8 cellular contexts compared by ENCODE assay signal in the genomic region with DNA sequence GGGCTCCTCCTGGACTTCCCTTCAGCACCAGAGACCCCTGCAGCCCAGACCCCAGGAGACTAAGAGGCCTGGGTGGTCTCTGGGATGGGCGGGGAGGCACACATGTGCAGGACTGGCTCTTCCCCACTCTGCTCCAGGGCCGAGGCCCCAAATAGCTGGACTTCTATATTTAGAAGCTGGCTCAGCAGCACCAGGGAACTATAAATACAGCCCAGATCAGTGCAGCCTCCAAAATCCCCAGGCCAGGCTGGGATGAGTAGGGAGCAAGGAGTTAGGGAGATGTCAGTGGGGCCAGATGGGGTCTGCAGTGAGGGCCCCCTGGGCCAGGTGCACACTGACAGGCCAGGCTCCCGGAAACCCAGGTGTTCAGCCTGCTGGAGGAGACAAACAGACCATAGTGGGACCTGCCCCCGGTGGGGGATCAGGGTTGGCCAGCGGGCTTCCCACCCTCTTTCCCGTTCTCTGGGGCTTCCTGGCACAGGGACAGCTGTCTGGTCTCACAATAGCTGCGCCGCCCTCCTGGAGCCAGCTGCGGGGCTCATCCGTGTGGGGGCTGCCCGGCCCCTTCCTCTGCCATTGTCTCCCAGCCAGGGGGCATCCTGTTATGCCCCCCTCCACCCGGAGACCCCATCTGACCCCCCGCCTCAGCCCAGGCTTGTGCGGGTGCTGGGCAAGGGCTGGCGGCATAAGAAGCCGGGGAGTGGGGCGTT. TPM values are rescaled to one million over a fixed set of nuclear protein-coding genes. Genes with fewer than 3 reads are reported as not detected.
DNase-seq lines count a peak whose midpoint lies in the region; ATAC-seq, FAIRE-seq and TF ChIP-seq lines count a peak whose summit lies in the region.

No MANE protein-coding gene starts in this region.

- FAIRE-seq in kidney (lab: Jason Lieb, UNC), result no peak

- no peak for ATAC-seq in HG03095 (IDR thresholded peaks at IDR 0.05; ENCODE audit: unreplicated experiment)

- TF ChIP-seq CTCF in kidney (IDR thresholded peaks at IDR 0.05; ENCODE audit: borderline replicate concordance, extremely low read depth, insufficient read depth), result no peak

- intact Hi-C loops in kidney (cut with DNase I), result no loop called here

- H3K9ac ChIP-seq in kidney (ENCODE audit: low read length in 2 of 2) (no peak overlapping the region), stomach smooth muscle (ENCODE audit: low read length in 2 of 2) (peak overlapping the region in 1 of 2 donors; percentile 60)

- H3K9me3 ChIP-seq in kidney (ENCODE audit: control insufficient read depth in 1 of 2, low read length in 2 of 2) (no peaks in the 10 kb centered on the region), stomach smooth muscle (ENCODE audit: control insufficient read depth in 2 of 2, low read length in 2 of 2) (no peaks in the 10 kb centered on the region)

- H3K4me1 Mint-ChIP-seq in activated naive CD8-positive, alpha-beta T cell treated with anti-CD3 and anti-CD28 coated beads for 36 hours, result peaks cover 60% of the 10 kb centered on the region

- H3K4me1 ChIP-seq in kidney (ENCODE audit: control insufficient read depth in 1 of 2, insufficient read depth in 1 of 2, low read depth in 1 of 2, low read length in 2 of 2) (peaks cover 0 to 5% of the 10 kb centered on the region in 2 donors), stomach smooth muscle (ENCODE audit: control insufficient read depth, insufficient read depth, low read length) (peaks cover 41% of the 10 kb centered on the region)

- H3K36me3 ChIP-seq in kidney (ENCODE audit: control insufficient read depth in 1 of 2, insufficient read depth in 2 of 2, low read length in 2 of 2) (no peaks in the 10 kb centered on the region), stomach smooth muscle (ENCODE audit: control insufficient read depth in 2 of 2, insufficient read depth in 2 of 2, low read length in 2 of 2) (no peaks in the 10 kb centered on the region)

- peak overlapping the region in 1 of 2 donors; percentile 69 for H3K27ac ChIP-seq in kidney (ENCODE audit: low read depth in 2 of 2, low read length in 2 of 2)
- H3K27ac ChIP-seq in stomach smooth muscle (ENCODE audit: low read length), result peak overlapping the region; percentile 67

- H3K9me3 Mint-ChIP-seq in activated naive CD8-positive, alpha-beta T cell treated with anti-CD3 and anti-CD28 coated beads for 36 hours, result no peaks in the 10 kb centered on the region

- peak overlapping the region; percentile 68 for H3K4me3 Mint-ChIP-seq in activated naive CD8-positive, alpha-beta T cell treated with anti-CD3 and anti-CD28 coated beads for 36 hours

- DNase-seq in NCI-H82 (lab: John Stamatoyannopoulos, UW) (peak; percentile 44), NCI-H82 treated with DMSO at 0.1 percent for 48 hours (lab: John Stamatoyannopoulos, UW; ENCODE audit: unreplicated experiment) (no peak), kidney (peak; percentile 85), cerebellar cortex (ENCODE audit: low spot score) (no peak), NCI-H345 (lab: John Stamatoyannopoulos, UW) (no peak)
- no peak for DNase-seq in activated naive CD8-positive, alpha-beta T cell treated with anti-CD3 and anti-CD28 coated beads for 36 hours

- peak overlapping the region; percentile 98 for H3K27ac Mint-ChIP-seq in activated naive CD8-positive, alpha-beta T cell treated with anti-CD3 and anti-CD28 coated beads for 36 hours

- H3K36me3 Mint-ChIP-seq in activated naive CD8-positive, alpha-beta T cell treated with anti-CD3 and anti-CD28 coated beads for 36 hours, result peaks cover 1% of the 10 kb centered on the region

- no peaks in the 10 kb centered on the region for H3K27me3 Mint-ChIP-seq in activated naive CD8-positive, alpha-beta T cell treated with anti-CD3 and anti-CD28 coated beads for 36 hours

- no peak overlapping the region for H3K4me3 ChIP-seq in kidney (ENCODE audit: low read length in 2 of 2)
- peak overlapping the region in 1 of 2 donors; percentile 62 for H3K4me3 ChIP-seq in stomach smooth muscle (ENCODE audit: low read length in 2 of 2)

- no peaks in the 10 kb centered on the region for H3K27me3 ChIP-seq in stomach smooth muscle (ENCODE audit: control insufficient read depth in 1 of 2, insufficient read depth in 2 of 2, low read length in 2 of 2)

RNA-seq across cellular contexts. Expression of a gene that starts 5.5 kb away (rescaled TPM):
- total RNA-seq in activated naive CD8-positive, alpha-beta T cell treated with anti-CD3 and anti-CD28 coated beads for 36 hours, result 100 to 1,000 TPM; 219 to 223 TPM
- 100 TPM for total RNA-seq in kidney
- 16.0 TPM for polyA plus RNA-seq in kidney (ENCODE audit: insufficient read depth, low read depth, low replicate concordance)

RNA-seq across cellular contexts. Expression of a gene that starts 43.4 kb away (rescaled TPM):
- 100 to 1,000 TPM; 300 to 306 TPM for total RNA-seq in activated naive CD8-positive, alpha-beta T cell treated with anti-CD3 and anti-CD28 coated beads for 36 hours
- 53.8 TPM for total RNA-seq in kidney
- polyA plus RNA-seq in kidney (ENCODE audit: insufficient read depth, low read depth, low replicate concordance), result 35.6 TPM

RNA-seq across cellular contexts. Expression of a gene that starts 57.4 kb away (rescaled TPM):
- 100 to 1,000 TPM; 168 to 169 TPM for total RNA-seq in activated naive CD8-positive, alpha-beta T cell treated with anti-CD3 and anti-CD28 coated beads for 36 hours
- total RNA-seq in kidney, result 103 TPM
- polyA plus RNA-seq in kidney (ENCODE audit: insufficient read depth, low read depth, low replicate concordance), result 67.7 TPM

Comparison
In these comparisons a context has a peak if more than half of its experiments do, and no peak if none do; other contexts are left out.
1. DNase-seq: peak in NCI-H82 (single experiment) and kidney (single experiment); none in NCI-H82 treated with DMSO at 0.1 percent for 48 hours (single experiment), activated naive CD8-positive, alpha-beta T cell treated with anti-CD3 and anti-CD28 coated beads for 36 hours (single experiment), cerebellar cortex (single experiment) and NCI-H345 (single experiment).